10 cellular contexts compared by ENCODE assay signal in genomic region chr10:60048146-60048545, GRCh38.
DNase-seq lines count a peak whose midpoint lies in the region; ATAC-seq, FAIRE-seq and TF ChIP-seq lines count a peak whose summit lies in the region.
"Had no signal": no experiment of that assay in that cellular context is flagged by ENCODE, and none has a peak within 500 bp of the region (broad histone marks: within the 10 kb centered on the region; RNA-seq: fewer than 3 reads in every experiment).

No MANE protein-coding gene starts in this region.

- no peaks in the 10 kb centered on the region for H3K27me3 ChIP-seq in colonic mucosa

- ATAC-seq in mucosa of descending colon = peak; percentile 53
- ATAC-seq: activated naive CD4-positive, alpha-beta T cell treated with anti-CD3 and anti-CD28 coated beads, Interleukin-2, amount 50 U/mL, for 72 hours had no signal

- H3K9me3 ChIP-seq in colonic mucosa (no peaks in the 10 kb centered on the region), mucosa of descending colon (no peaks in the 10 kb centered on the region)

- no peak for FAIRE-seq in D721Med (lab: Jason Lieb, UNC)

- TF ChIP-seq CTCF in D721Med (IDR thresholded peaks at IDR 0.05; ENCODE audit: insufficient read depth, missing control alignments) (peak; percentile 34), colonic mucosa (IDR thresholded peaks at IDR 0.05) (peak; percentile 25), mucosa of descending colon (IDR thresholded peaks at IDR 0.05) (no peak)

- H3K9ac ChIP-seq in colonic mucosa (ENCODE audit: low read depth in 2 of 2, low read length in 2 of 2) = no peak overlapping the region

- intact Hi-C loops in colonic mucosa (cut with DNase I) = no loop called here
- intact Hi-C loops in mucosa of descending colon (cut with DNase I, micrococcal nuclease) = no loop called here

- H3K36me3 ChIP-seq in colonic mucosa (no peaks in the 10 kb centered on the region), mucosa of descending colon (ENCODE audit: low read depth) (no peaks in the 10 kb centered on the region)

- H3K27ac ChIP-seq in colonic mucosa = no peak overlapping the region
- H3K27ac ChIP-seq: HL-60 had no signal

- no peaks in the 10 kb centered on the region for H3K4me1 ChIP-seq in colonic mucosa
- peaks cover 7% of the 10 kb centered on the region for H3K4me1 ChIP-seq in mucosa of descending colon (ENCODE audit: low read depth)

- H3K4me3 ChIP-seq in colonic mucosa = no peak overlapping the region
- H3K4me3 ChIP-seq in mucosa of descending colon = no peak overlapping the region

- DNase-seq in D721Med (ENCODE audit: insufficient read length, low spot score) (no peak), LHCN-M2 (ENCODE audit: low read depth) (peak; percentile 17), colonic mucosa (peak; percentile 46), mucosa of descending colon (peak in 1 of 3 donors; percentile 28), NCI-H526 treated with DMSO at 0.1 percent for 48 hours (lab: John Stamatoyannopoulos, UW) (no peak), NOMO-1 (lab: John Stamatoyannopoulos, UW; ENCODE audit: unreplicated experiment in 2 of 2) (no peak), DMS79 (lab: John Stamatoyannopoulos, UW) (no peak)
- DNase-seq in activated naive CD4-positive, alpha-beta T cell (lab: John Stamatoyannopoulos, UW) = no peak

Comparison
In these comparisons a context has a peak if more than half of its experiments do, and no peak if none do; other contexts are left out.
1. DNase-seq: peak in LHCN-M2 (single experiment) and colonic mucosa (single experiment); none in D721Med (single experiment), NCI-H526 treated with DMSO at 0.1 percent for 48 hours (single experiment), NOMO-1 (0 of 2), activated naive CD4-positive, alpha-beta T cell (0 of 4) and DMS79 (single experiment).